Comparison of ENCODE assay signal across 22 cellular contexts in genomic region chr3:123305192-123305591, GRCh38.
"Had no signal": no experiment of that assay in that cellular context is flagged by ENCODE, and none has a peak within 500 bp of the region (broad histone marks: within the 10 kb centered on the region; RNA-seq: fewer than 3 reads in every experiment).

No MANE protein-coding gene starts in this region.

- H3K4me3 Mint-ChIP-seq: naive B cell; nephron; stimulated activated memory B cell treated with anti-CD40 and anti-IgM and Interleukin-4, amounts not matched to agents 10 μg/mL and 1 μg/mL and 100 μg/mL, for 72 hours; stimulated activated naive CD8-positive, alpha-beta T cell treated with anti-CD3 and anti-CD28 coated beads, Interleukin-15, Interleukin-2, amounts not matched to agents 100 ng/mL and 50 ng/mL, for 24 hours had no signal

- DNase-seq: cortex of kidney; effector memory CD4-positive, alpha-beta T cell; heart right ventricle; islet precursor cell; left lung; mesendoderm; naive B cell; right cardiac atrium; stimulated activated CD4-positive, alpha-beta T cell treated with anti-CD3 and anti-CD28 coated beads, Interleukin-15, amount 100 ng/mL, for 24 hours; stimulated activated CD4-positive, alpha-beta T cell treated with anti-CD3 and anti-CD28 coated beads, Interleukin-1b, Interleukin-23, amount 100 ng/mL, for 48 hours; stimulated activated CD4-positive, alpha-beta T cell treated with anti-CD3 and anti-CD28 coated beads, Interleukin-4, amount 100 ng/mL, for 24 hours; testis; upper lobe of right lung had no signal

- ATAC-seq: esophagus mucosa; left lung; stimulated activated memory B cell treated with anti-CD40 and anti-IgM and Interleukin-4, amounts not matched to agents 10 μg/mL and 1 μg/mL and 100 μg/mL, for 72 hours; upper lobe of right lung had no signal

- H3K27me3 Mint-ChIP-seq: stimulated activated naive CD8-positive, alpha-beta T cell treated with anti-CD3 and anti-CD28 coated beads, Interleukin-15, Interleukin-2, amounts not matched to agents 100 ng/mL and 50 ng/mL, for 24 hours had no signal

- H3K27me3 ChIP-seq: heart right ventricle, left lung, testis, tibial nerve, upper lobe of right lung, vagina had no signal

- H3K9me3 Mint-ChIP-seq: nephron; stimulated activated memory B cell treated with anti-CD40 and anti-IgM and Interleukin-4, amounts not matched to agents 10 μg/mL and 1 μg/mL and 100 μg/mL, for 72 hours; stimulated activated naive CD8-positive, alpha-beta T cell treated with anti-CD3 and anti-CD28 coated beads, Interleukin-15, Interleukin-2, amounts not matched to agents 100 ng/mL and 50 ng/mL, for 24 hours had no signal

- H3K27ac Mint-ChIP-seq: nephron; stimulated activated memory B cell treated with anti-CD40 and anti-IgM and Interleukin-4, amounts not matched to agents 10 μg/mL and 1 μg/mL and 100 μg/mL, for 72 hours; stimulated activated naive CD8-positive, alpha-beta T cell treated with anti-CD3 and anti-CD28 coated beads, Interleukin-15, Interleukin-2, amounts not matched to agents 100 ng/mL and 50 ng/mL, for 24 hours had no signal

- H3K9me3 ChIP-seq: heart right ventricle, left lung, testis, upper lobe of right lung, vagina had no signal

- H3K27ac ChIP-seq: heart right ventricle, left lung, testis, tibial nerve, upper lobe of right lung, vagina had no signal

- H3K4me1 Mint-ChIP-seq: nephron; stimulated activated memory B cell treated with anti-CD40 and anti-IgM and Interleukin-4, amounts not matched to agents 10 μg/mL and 1 μg/mL and 100 μg/mL, for 72 hours had no signal

- H3K36me3 Mint-ChIP-seq: stimulated activated memory B cell treated with anti-CD40 and anti-IgM and Interleukin-4, amounts not matched to agents 10 μg/mL and 1 μg/mL and 100 μg/mL, for 72 hours had no signal

- FAIRE-seq: endometrium, frontal cortex had no signal

- H3K4me1 ChIP-seq: left lung, testis, tibial nerve, upper lobe of right lung, vagina had no signal

- H3K4me3 ChIP-seq: heart right ventricle, left lung, lung, testis, tibial nerve, upper lobe of right lung, vagina had no signal

- H3K36me3 ChIP-seq: left lung, upper lobe of right lung, vagina had no signal
